In the genomic region with DNA sequence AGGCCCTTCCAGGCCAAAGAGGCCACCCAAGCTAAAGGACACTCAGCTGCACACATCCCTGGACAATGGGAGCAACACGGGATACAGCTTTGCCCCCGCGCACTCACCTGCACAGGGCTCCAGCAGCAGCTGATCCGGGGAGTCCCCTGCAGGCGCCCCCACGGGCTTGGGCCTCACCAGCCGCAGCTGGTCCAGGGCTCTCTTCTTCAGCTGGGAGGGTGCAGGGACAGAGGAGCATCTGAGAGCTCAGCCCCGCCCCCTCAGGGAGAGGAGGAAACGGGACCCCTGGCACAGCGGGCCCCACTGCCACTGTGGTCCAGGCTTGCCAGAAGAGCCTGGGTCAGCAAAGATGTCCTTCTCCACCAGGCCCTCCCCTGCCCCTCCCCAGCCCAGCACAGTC, we compare ENCODE assay signal across 31 cellular contexts. TPM values are rescaled to one million over a fixed set of nuclear protein-coding genes. Genes with fewer than 3 reads are reported as not detected.
"Had no signal": no experiment of that assay in that cellular context is flagged by ENCODE, and none has a peak within 500 bp of the region (broad histone marks: within the 10 kb centered on the region; RNA-seq: fewer than 3 reads in every experiment).

No MANE protein-coding gene starts in this region.

- H3K27me3 ChIP-seq: left lung, neural progenitor cell, ovary, right atrium auricular region, testis, thyroid gland, transverse colon, upper lobe of left lung, vagina had no signal

- H3K27me3 Mint-ChIP-seq: progenitor cell of endocrine pancreas had no signal

- H3K4me2 ChIP-seq: neural progenitor cell had no signal

- ATAC-seq: left colon; left lung; lower lobe of right lung; natural killer cell; sciatic nerve; stimulated activated naive CD8-positive, alpha-beta T cell treated with anti-CD3 and anti-CD28 coated beads, Interleukin-15, Interleukin-2, amounts not matched to agents 100 U/mL and 50 U/mL, for 24 hours had no signal

- H3K4me1 ChIP-seq: thyroid gland, vagina had no signal

- H3K4me3 ChIP-seq: left lung, lower lobe of right lung, neural progenitor cell, ovary, right atrium auricular region, skin epidermis, stomach, testis, thyroid gland, transverse colon, upper lobe of left lung, vagina had no signal

- H2AFZ ChIP-seq: neural progenitor cell had no signal

- H3K27ac ChIP-seq: left lung, lower lobe of right lung, neural progenitor cell, ovary, right atrium auricular region, skin epidermis, stomach, testis, thyroid gland, transverse colon, upper lobe of left lung, vagina had no signal

- H3K9me3 ChIP-seq: left lung, lower lobe of right lung, ovary, right atrium auricular region, stomach, testis, thyroid gland, transverse colon, upper lobe of left lung, vagina had no signal

- H3K36me3 ChIP-seq: neural progenitor cell, ovary, right atrium auricular region, thyroid gland, vagina had no signal

- FAIRE-seq: islet of Langerhans, kidney had no signal

- H3K36me3 Mint-ChIP-seq: immature natural killer cell; naive B cell; natural killer cell; stimulated activated naive B cell treated with anti-CD40 and anti-IgM and Interleukin-4, amounts not matched to agents 10 μg/mL and 1 μg/mL and 100 μg/mL, for 72 hours had no signal

- H3K9me3 Mint-ChIP-seq: mesothelial cell of epicardium; naive B cell; natural killer cell; nephron progenitor cell; neural progenitor cell; stimulated activated naive B cell treated with anti-CD40 and anti-IgM and Interleukin-4, amounts not matched to agents 10 μg/mL and 1 μg/mL and 100 μg/mL, for 72 hours had no signal

- H3K4me3 Mint-ChIP-seq: immature natural killer cell, mesothelial cell of epicardium, natural killer cell, nephron progenitor cell had no signal

- H3K27ac Mint-ChIP-seq: mesothelial cell of epicardium, nephron progenitor cell, progenitor cell of endocrine pancreas had no signal

- H3K9ac ChIP-seq: neural progenitor cell had no signal

- DNase-seq: immature natural killer cell; kidney; left colon; left lung; lower lobe of right lung; mammary epithelial cell; mesendoderm; naive B cell; natural killer cell; nephron progenitor cell; ovary; stimulated activated CD4-positive, alpha-beta T cell treated with anti-CD3 and anti-CD28 coated beads, Interleukin-12 subunit alpha, Interleukin-12 subunit beta, amount 100 ng/mL, for 4 hours; stimulated activated CD4-positive, alpha-beta T cell treated with anti-CD3 and anti-CD28 coated beads, Interleukin-15, amount 100 ng/mL, for 24 hours; stimulated activated CD4-positive, alpha-beta T cell treated with anti-CD3 and anti-CD28 coated beads, Interleukin-2, amount 100 ng/mL, for 24 hours; stimulated activated CD4-positive, alpha-beta T cell treated with anti-CD3 and anti-CD28 coated beads, Interleukin-4, amount 100 ng/mL, for 1 hour; stimulated activated naive B cell treated with anti-CD40 and anti-IgM and Interleukin-4, amounts not matched to agents 10 μg/mL and 1 μg/mL and 100 μg/mL, for 72 hours; stimulated activated naive CD8-positive, alpha-beta T cell treated with anti-CD3 and anti-CD28 coated beads, Interleukin-15, Interleukin-2, amounts not matched to agents 100 U/mL and 50 U/mL, for 24 hours; stomach; testis; thyroid gland; transverse colon had no signal

RNA-seq across cellular contexts. Expression of gene CARD10, which starts 25.2 kb away (rescaled TPM):
- total RNA-seq: mononuclear cell had no signal
